ENCODE assay signal across 2 cellular contexts in the genomic region with DNA sequence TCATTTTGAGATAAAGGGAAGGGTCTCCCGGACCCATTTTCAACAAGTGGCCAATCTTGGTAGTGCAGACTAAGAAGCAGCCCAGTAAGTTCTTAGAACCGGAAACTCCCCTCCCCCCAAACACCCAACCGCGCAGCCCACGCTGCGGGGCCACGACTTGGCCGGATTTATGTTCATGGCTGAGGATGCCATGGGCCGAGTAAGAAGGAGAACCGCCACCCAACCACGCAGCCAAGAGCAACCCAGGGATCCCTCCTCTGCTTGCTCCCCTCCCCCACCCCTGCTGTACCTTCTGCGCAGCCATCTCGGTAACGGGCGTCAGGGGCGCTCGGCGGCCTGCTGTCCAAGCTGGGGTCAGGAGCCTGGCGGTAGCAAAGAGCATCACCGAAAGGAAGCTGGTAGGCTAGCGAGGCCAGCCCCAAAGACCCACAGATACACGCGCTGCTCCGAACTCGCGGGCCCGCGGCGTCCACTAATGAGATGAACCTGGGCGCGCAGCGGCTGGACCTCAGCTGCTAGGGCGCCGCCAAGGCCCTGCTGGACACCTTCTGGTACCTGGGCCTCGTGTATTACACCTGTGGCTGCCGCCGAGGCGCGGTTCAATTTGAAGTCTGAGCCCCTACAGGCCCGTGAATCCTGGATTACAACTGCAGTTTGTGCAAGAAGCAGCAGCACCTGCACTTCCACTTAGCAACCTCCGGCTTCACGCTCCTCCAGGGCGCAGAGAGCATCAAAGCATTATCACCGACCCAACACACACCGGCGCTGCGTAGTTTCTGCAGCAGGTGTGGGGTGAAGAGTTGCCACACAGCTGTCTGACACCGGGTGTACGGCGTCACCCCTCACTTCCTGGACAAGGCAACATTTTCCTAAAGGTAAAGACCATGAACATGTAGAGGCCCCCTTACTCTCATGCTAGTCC.
TF ChIP-seq lines count a peak whose summit lies in the region.

No MANE protein-coding gene starts in this region.

TF ChIP-seq in liver, 16 proteins besides CTCF, POLR2A, EP300 and RAD21 (continued from another document):
- TF ChIP-seq SP1 (IDR thresholded peaks at IDR 0.05) (no peak), HNF4G (IDR thresholded peaks at IDR 0.05) (no peak), RXRA (IDR thresholded peaks at IDR 0.05) (no peak), GABPA (IDR thresholded peaks at IDR 0.05 in 1 of 2, conservative IDR thresholded peaks at IDR 0.05 in 1 of 2) (no peak), FOXA2 (IDR thresholded peaks at IDR 0.05) (no peak), EGR1 (IDR thresholded peaks at IDR 0.05; ENCODE audit: low read depth in 2 of 2) (no peak), JUND (IDR thresholded peaks at IDR 0.05) (no peak), FOXA1 (IDR thresholded peaks at IDR 0.05) (no peak)
- TF ChIP-seq, protein P1, sequence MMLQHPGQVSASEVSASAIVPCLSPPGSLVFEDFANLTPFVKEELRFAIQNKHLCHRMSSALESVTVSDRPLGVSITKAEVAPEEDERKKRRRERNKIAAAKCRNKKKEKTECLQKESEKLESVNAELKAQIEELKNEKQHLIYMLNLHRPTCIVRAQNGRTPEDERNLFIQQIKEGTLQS (IDR thresholded peaks at IDR 0.05): no peak
- TF ChIP-seq, protein P2, sequence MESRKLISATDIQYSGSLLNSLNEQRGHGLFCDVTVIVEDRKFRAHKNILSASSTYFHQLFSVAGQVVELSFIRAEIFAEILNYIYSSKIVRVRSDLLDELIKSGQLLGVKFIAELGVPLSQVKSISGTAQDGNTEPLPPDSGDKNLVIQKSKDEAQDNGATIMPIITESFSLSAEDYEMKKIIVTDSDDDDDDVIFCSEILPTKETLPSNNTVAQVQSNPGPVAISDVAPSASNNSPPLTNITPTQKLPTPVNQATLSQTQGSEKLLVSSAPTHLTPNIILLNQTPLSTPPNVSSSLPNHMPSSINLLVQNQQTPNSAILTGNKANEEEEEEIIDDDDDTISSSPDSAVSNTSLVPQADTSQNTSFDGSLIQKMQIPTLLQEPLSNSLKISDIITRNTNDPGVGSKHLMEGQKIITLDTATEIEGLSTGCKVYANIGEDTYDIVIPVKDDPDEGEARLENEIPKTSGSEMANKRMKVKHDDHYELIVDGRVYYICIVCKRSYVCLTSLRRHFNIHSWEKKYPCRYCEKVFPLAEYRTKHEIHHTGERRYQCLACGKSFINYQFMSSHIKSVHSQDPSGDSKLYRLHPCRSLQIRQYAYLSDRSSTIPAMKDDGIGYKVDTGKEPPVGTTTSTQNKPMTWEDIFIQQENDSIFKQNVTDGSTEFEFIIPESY (IDR thresholded peaks at IDR 0.05): no peak
- TF ChIP-seq, protein P3, sequence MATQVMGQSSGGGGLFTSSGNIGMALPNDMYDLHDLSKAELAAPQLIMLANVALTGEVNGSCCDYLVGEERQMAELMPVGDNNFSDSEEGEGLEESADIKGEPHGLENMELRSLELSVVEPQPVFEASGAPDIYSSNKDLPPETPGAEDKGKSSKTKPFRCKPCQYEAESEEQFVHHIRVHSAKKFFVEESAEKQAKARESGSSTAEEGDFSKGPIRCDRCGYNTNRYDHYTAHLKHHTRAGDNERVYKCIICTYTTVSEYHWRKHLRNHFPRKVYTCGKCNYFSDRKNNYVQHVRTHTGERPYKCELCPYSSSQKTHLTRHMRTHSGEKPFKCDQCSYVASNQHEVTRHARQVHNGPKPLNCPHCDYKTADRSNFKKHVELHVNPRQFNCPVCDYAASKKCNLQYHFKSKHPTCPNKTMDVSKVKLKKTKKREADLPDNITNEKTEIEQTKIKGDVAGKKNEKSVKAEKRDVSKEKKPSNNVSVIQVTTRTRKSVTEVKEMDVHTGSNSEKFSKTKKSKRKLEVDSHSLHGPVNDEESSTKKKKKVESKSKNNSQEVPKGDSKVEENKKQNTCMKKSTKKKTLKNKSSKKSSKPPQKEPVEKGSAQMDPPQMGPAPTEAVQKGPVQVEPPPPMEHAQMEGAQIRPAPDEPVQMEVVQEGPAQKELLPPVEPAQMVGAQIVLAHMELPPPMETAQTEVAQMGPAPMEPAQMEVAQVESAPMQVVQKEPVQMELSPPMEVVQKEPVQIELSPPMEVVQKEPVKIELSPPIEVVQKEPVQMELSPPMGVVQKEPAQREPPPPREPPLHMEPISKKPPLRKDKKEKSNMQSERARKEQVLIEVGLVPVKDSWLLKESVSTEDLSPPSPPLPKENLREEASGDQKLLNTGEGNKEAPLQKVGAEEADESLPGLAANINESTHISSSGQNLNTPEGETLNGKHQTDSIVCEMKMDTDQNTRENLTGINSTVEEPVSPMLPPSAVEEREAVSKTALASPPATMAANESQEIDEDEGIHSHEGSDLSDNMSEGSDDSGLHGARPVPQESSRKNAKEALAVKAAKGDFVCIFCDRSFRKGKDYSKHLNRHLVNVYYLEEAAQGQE (IDR thresholded peaks at IDR 0.05): no peak

TF ChIP-seq in HepG2, 621 proteins besides CTCF, POLR2A, EP300 and RAD21 (continued from another document):
- TF ChIP-seq, protein P4, sequence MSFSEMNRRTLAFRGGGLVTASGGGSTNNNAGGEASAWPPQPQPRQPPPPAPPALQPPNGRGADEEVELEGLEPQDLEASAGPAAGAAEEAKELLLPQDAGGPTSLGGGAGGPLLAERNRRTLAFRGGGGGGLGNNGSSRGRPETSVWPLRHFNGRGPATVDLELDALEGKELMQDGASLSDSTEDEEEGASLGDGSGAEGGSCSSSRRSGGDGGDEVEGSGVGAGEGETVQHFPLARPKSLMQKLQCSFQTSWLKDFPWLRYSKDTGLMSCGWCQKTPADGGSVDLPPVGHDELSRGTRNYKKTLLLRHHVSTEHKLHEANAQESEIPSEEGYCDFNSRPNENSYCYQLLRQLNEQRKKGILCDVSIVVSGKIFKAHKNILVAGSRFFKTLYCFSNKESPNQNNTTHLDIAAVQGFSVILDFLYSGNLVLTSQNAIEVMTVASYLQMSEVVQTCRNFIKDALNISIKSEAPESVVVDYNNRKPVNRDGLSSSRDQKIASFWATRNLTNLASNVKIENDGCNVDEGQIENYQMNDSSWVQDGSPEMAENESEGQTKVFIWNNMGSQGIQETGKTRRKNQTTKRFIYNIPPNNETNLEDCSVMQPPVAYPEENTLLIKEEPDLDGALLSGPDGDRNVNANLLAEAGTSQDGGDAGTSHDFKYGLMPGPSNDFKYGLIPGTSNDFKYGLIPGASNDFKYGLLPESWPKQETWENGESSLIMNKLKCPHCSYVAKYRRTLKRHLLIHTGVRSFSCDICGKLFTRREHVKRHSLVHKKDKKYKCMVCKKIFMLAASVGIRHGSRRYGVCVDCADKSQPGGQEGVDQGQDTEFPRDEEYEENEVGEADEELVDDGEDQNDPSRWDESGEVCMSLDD (CRISPR knock-in tag; IDR thresholded peaks at IDR 0.05; ENCODE audit: borderline replicate concordance): no peak
- TF ChIP-seq JUNB (CRISPR knock-in tag; IDR thresholded peaks at IDR 0.05; ENCODE audit: borderline replicate concordance) (no peak), ZNF737 (CRISPR knock-in tag; IDR thresholded peaks at IDR 0.05; ENCODE audit: borderline replicate concordance) (no peak), GFI1 (CRISPR knock-in tag; IDR thresholded peaks at IDR 0.05; ENCODE audit: borderline replicate concordance) (no peak), ZNF614 (CRISPR knock-in tag; IDR thresholded peaks at IDR 0.05; ENCODE audit: borderline replicate concordance) (no peak), FOXK1 (CRISPR knock-in tag; IDR thresholded peaks at IDR 0.05; ENCODE audit: borderline replicate concordance, low read depth) (no peak)
- TF ChIP-seq, protein P5, sequence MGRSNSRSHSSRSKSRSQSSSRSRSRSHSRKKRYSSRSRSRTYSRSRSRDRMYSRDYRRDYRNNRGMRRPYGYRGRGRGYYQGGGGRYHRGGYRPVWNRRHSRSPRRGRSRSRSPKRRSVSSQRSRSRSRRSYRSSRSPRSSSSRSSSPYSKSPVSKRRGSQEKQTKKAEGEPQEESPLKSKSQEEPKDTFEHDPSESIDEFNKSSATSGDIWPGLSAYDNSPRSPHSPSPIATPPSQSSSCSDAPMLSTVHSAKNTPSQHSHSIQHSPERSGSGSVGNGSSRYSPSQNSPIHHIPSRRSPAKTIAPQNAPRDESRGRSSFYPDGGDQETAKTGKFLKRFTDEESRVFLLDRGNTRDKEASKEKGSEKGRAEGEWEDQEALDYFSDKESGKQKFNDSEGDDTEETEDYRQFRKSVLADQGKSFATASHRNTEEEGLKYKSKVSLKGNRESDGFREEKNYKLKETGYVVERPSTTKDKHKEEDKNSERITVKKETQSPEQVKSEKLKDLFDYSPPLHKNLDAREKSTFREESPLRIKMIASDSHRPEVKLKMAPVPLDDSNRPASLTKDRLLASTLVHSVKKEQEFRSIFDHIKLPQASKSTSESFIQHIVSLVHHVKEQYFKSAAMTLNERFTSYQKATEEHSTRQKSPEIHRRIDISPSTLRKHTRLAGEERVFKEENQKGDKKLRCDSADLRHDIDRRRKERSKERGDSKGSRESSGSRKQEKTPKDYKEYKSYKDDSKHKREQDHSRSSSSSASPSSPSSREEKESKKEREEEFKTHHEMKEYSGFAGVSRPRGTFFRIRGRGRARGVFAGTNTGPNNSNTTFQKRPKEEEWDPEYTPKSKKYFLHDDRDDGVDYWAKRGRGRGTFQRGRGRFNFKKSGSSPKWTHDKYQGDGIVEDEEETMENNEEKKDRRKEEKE (IDR thresholded peaks at IDR 0.05): no peak
- TF ChIP-seq, protein P6, sequence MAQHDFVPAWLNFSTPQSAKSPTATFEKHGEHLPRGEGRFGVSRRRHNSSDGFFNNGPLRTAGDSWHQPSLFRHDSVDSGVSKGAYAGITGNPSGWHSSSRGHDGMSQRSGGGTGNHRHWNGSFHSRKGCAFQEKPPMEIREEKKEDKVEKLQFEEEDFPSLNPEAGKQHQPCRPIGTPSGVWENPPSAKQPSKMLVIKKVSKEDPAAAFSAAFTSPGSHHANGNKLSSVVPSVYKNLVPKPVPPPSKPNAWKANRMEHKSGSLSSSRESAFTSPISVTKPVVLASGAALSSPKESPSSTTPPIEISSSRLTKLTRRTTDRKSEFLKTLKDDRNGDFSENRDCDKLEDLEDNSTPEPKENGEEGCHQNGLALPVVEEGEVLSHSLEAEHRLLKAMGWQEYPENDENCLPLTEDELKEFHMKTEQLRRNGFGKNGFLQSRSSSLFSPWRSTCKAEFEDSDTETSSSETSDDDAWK (CRISPR knock-in tag; IDR thresholded peaks at IDR 0.05): no peak
